ENCODE assay signal across 1 cellular context in genomic region chr17:1607971-1608320, GRCh38.
TF ChIP-seq lines count a peak whose summit lies in the region.

No MANE protein-coding gene starts in this region.

TF ChIP-seq in GM12878, 131 proteins besides CTCF, POLR2A, EP300 and RAD21:
- no peak for TF ChIP-seq KLF5 (IDR thresholded peaks at IDR 0.05; ENCODE audit: partially characterized antibody)
- TF ChIP-seq CHD4 (IDR thresholded peaks at IDR 0.05) = no peak
- no peak for TF ChIP-seq FOXM1 (IDR thresholded peaks at IDR 0.05; ENCODE audit: low read depth, low read length)
- 0 out of 4 replicates have a peak, but pooled peaks of 1 of the 2 experiments have one; percentile 0 for TF ChIP-seq ETV6 (conservative IDR thresholded peaks at IDR 0.05 in 1 of 2, IDR thresholded peaks at IDR 0.05 in 1 of 2; ENCODE audit: borderline replicate concordance in 1 of 2, low read depth in 1 of 2)
- TF ChIP-seq HDGF (IDR thresholded peaks at IDR 0.05) = 0 out of 2 replicates have a peak, but pooled peaks have one; percentile 3
